In the genomic region with DNA sequence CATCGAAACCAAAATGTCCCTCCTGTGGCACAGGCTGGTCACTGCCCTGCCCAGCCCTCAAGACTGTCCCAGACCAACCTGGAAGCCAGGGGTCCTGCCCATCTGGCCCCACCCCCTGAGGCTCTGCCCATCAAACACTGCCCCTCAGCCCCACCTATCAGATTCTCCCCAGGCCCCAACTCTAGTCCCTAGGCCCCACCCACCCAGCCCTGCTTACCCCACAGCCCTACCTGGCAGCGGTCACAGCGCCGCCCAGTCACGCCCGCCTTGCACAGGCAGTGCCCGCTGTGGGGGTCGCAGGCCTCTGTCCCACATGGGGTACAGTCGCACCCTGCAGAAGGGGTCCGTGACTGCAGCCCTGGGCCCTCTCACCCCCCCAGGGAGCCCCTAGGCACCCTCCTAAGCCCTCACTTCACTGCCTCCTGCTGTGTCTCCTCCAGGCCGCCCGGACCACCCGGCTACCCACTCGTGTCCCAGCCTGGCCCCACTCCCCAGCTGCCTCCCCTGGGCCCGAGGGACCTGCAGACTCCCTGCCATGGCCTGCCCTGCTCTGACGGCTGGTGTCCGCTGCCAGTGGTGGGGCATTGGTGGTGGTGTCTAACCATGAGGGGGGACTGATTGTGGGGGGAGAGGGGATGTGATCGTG, we compare ENCODE assay signal across 1 cellular context.
A peak's percentile ranks its signal among the peaks of the same experiment; 100 is the strongest.
TF ChIP-seq lines count a peak whose summit lies in the region.

No MANE protein-coding gene starts in this region.

TF ChIP-seq in HepG2, 621 proteins besides CTCF, POLR2A, EP300 and RAD21:
- 0 out of 2 replicates have a peak, but pooled peaks have one; percentile 7 for TF ChIP-seq PCBP1 (IDR thresholded peaks at IDR 0.05; ENCODE audit: borderline replicate concordance, low read depth, low read length)
- TF ChIP-seq ZFP1 (CRISPR knock-in tag; IDR thresholded peaks at IDR 0.05) = no peak
- no peak for TF ChIP-seq ONECUT2 (CRISPR knock-in tag; IDR thresholded peaks at IDR 0.05)
- no peak for TF ChIP-seq PRDM10 (CRISPR knock-in tag; IDR thresholded peaks at IDR 0.05; ENCODE audit: low read depth)
- 0 out of 2 replicates have a peak, but pooled peaks have one; percentile 8 for TF ChIP-seq POLR2G (IDR thresholded peaks at IDR 0.05; ENCODE audit: low read depth, low read length)
- TF ChIP-seq ELK4 (CRISPR knock-in tag; IDR thresholded peaks at IDR 0.05; ENCODE audit: borderline replicate concordance) = no peak
